ENCODE assay signal across 31 cellular contexts in genomic region chr22:42836026-42836425, GRCh38.
"Had no signal": no experiment of that assay in that cellular context is flagged by ENCODE, and none has a peak within 500 bp of the region (broad histone marks: within the 10 kb centered on the region; RNA-seq: fewer than 3 reads in every experiment).

No MANE protein-coding gene starts in this region.

- H3K4me3 ChIP-seq: ovary, psoas muscle, right lobe of liver, sigmoid colon, suprapubic skin, thoracic aorta, thyroid gland, tibial nerve, upper lobe of left lung, vagina had no signal

- H3K27ac Mint-ChIP-seq: naive thymus-derived CD8-positive, alpha-beta T cell; natural killer cell treated with Interleukin-12 subunit alpha and Interleukin-12 subunit beta and Interleukin-15 and Interleukin-18, amount 100 ng/mL, for 72 hours; nephron progenitor cell; progenitor cell of endocrine pancreas; stimulated activated memory B cell treated with anti-CD40 and anti-IgM and Interleukin-4, amounts not matched to agents 10 μg/mL and 1 μg/mL and 100 μg/mL, for 72 hours; stimulated activated naive CD8-positive, alpha-beta T cell treated with anti-CD3 and anti-CD28 coated beads, Interleukin-15, amount 100 ng/mL, for 72 hours had no signal

- H3K27ac ChIP-seq: neutrophil, ovary, parathyroid adenoma, psoas muscle, right lobe of liver, sigmoid colon, suprapubic skin, thoracic aorta, tibial nerve, upper lobe of left lung, vagina had no signal

- H3K36me3 ChIP-seq: ovary had no signal

- DNase-seq: naive thymus-derived CD8-positive, alpha-beta T cell; nephron progenitor cell; nucleus accumbens; ovary; posterior cingulate gyrus; psoas muscle; right cardiac atrium; sigmoid colon; small intestine; stimulated activated CD4-positive, alpha-beta T cell treated with anti-CD3 and anti-CD28 coated beads, Interleukin-15, amount 100 ng/mL, for 24 hours; stimulated activated CD4-positive, alpha-beta T cell treated with anti-CD3 and anti-CD28 coated beads, Interleukin-2, amount 100 ng/mL, for 24 hours; stimulated activated CD4-positive, alpha-beta T cell treated with anti-CD3 and anti-CD28 coated beads, Interleukin-2, amount 100 ng/mL, for 48 hours; stimulated activated CD4-positive, alpha-beta T cell treated with anti-CD3 and anti-CD28 coated beads, Interleukin-4, amount 100 ng/mL, for 24 hours; stimulated activated naive CD4-positive, alpha-beta T cell; stimulated activated naive CD8-positive, alpha-beta T cell treated with anti-CD3 and anti-CD28 coated beads, Interleukin-15, amount 100 ng/mL, for 72 hours; stimulated activated naive CD8-positive, alpha-beta T cell treated with anti-CD3 and anti-CD28 coated beads, Interleukin-15, Interleukin-2, amounts not matched to agents 100 U/mL and 50 U/mL, for 24 hours; substantia nigra; thyroid gland; trophoblast cell; upper lobe of left lung had no signal

- H3K27me3 ChIP-seq: neutrophil, ovary, right lobe of liver, sigmoid colon, suprapubic skin, thyroid gland, tibial nerve, upper lobe of left lung, vagina had no signal

- H3K4me1 Mint-ChIP-seq: nephron progenitor cell; neural crest cell; stimulated activated naive CD8-positive, alpha-beta T cell treated with anti-CD3 and anti-CD28 coated beads, Interleukin-15, amount 100 ng/mL, for 72 hours had no signal

- H3K27me3 Mint-ChIP-seq: naive thymus-derived CD8-positive, alpha-beta T cell; natural killer cell treated with Interleukin-12 subunit alpha and Interleukin-12 subunit beta and Interleukin-15 and Interleukin-18, amount 100 ng/mL, for 72 hours; progenitor cell of endocrine pancreas; stimulated activated memory B cell treated with anti-CD40 and anti-IgM and Interleukin-4, amounts not matched to agents 10 μg/mL and 1 μg/mL and 100 μg/mL, for 72 hours; stimulated activated naive CD8-positive, alpha-beta T cell treated with anti-CD3 and anti-CD28 coated beads, Interleukin-15, amount 100 ng/mL, for 72 hours had no signal

- H3K4me1 ChIP-seq: parathyroid adenoma, psoas muscle, right lobe of liver, sigmoid colon, suprapubic skin, tibial nerve, upper lobe of left lung, vagina had no signal

- ATAC-seq: naive thymus-derived CD8-positive, alpha-beta T cell; natural killer cell treated with Interleukin-12 subunit alpha and Interleukin-12 subunit beta and Interleukin-15 and Interleukin-18, amount 100 ng/mL, for 72 hours; psoas muscle; right cardiac atrium; right lobe of liver; stimulated activated memory B cell treated with anti-CD40 and anti-IgM and Interleukin-4, amounts not matched to agents 10 μg/mL and 1 μg/mL and 100 μg/mL, for 72 hours; stimulated activated naive CD8-positive, alpha-beta T cell treated with anti-CD3 and anti-CD28 coated beads, Interleukin-15, amount 100 ng/mL, for 72 hours; stimulated activated naive CD8-positive, alpha-beta T cell treated with anti-CD3 and anti-CD28 coated beads, Interleukin-15, Interleukin-2, amounts not matched to agents 100 U/mL and 50 U/mL, for 24 hours had no signal

- H3K9me3 ChIP-seq: neutrophil, ovary, psoas muscle, right lobe of liver, sigmoid colon, suprapubic skin, thoracic aorta, thyroid gland, tibial nerve, upper lobe of left lung, vagina had no signal

- H3K4me3 Mint-ChIP-seq: naive thymus-derived CD8-positive, alpha-beta T cell; natural killer cell treated with Interleukin-12 subunit alpha and Interleukin-12 subunit beta and Interleukin-15 and Interleukin-18, amount 100 ng/mL, for 72 hours; nephron progenitor cell; neural crest cell; stimulated activated memory B cell treated with anti-CD40 and anti-IgM and Interleukin-4, amounts not matched to agents 10 μg/mL and 1 μg/mL and 100 μg/mL, for 72 hours; stimulated activated naive CD8-positive, alpha-beta T cell treated with anti-CD3 and anti-CD28 coated beads, Interleukin-15, amount 100 ng/mL, for 72 hours had no signal

- H3K9me3 Mint-ChIP-seq: naive thymus-derived CD8-positive, alpha-beta T cell; natural killer cell treated with Interleukin-12 subunit alpha and Interleukin-12 subunit beta and Interleukin-15 and Interleukin-18, amount 100 ng/mL, for 72 hours; nephron progenitor cell; neural crest cell; stimulated activated memory B cell treated with anti-CD40 and anti-IgM and Interleukin-4, amounts not matched to agents 10 μg/mL and 1 μg/mL and 100 μg/mL, for 72 hours; stimulated activated naive CD8-positive, alpha-beta T cell treated with anti-CD3 and anti-CD28 coated beads, Interleukin-15, amount 100 ng/mL, for 72 hours had no signal
